Comparison of ENCODE assay signal across 1 cellular context in genomic region chr16:75264999-75265910, GRCh38.
TF ChIP-seq lines count a peak whose summit lies in the region.

No MANE protein-coding gene starts in this region.

TF ChIP-seq in K562, 482 proteins besides CTCF, POLR2A, EP300 and RAD21:
- TF ChIP-seq HBP1 (CRISPR knock-in tag; IDR thresholded peaks at IDR 0.05): no peak
- no peak for TF ChIP-seq ZNF175 (CRISPR knock-in tag; IDR thresholded peaks at IDR 0.05; ENCODE audit: low read depth)
- no peak for TF ChIP-seq EGR1 (conservative IDR thresholded peaks at IDR 0.05)
- no peak for TF ChIP-seq ZNF280A (IDR thresholded peaks at IDR 0.05; ENCODE audit: low read depth, partially characterized antibody)
- TF ChIP-seq ZNF143 (CRISPR knock-in tag; IDR thresholded peaks at IDR 0.05): no peak
- TF ChIP-seq ZBTB7A (IDR thresholded peaks at IDR 0.05; ENCODE audit: borderline replicate concordance, control insufficient read depth, low read depth, low read length): peak; percentile 80; the same call in 1 of the 2 replicates
- TF ChIP-seq CHD1 (IDR thresholded peaks at IDR 0.05; ENCODE audit: low read length): peak; percentile 23
- peak; percentile 12 for TF ChIP-seq KDM5B (IDR thresholded peaks at IDR 0.05; ENCODE audit: insufficient replicate concordance, low read depth, low read length)
- no peak for TF ChIP-seq ZNF785 (CRISPR knock-in tag; IDR thresholded peaks at IDR 0.05)
- peak; percentile 80; the same call in 1 of the 2 replicates for TF ChIP-seq GATAD2B (IDR thresholded peaks at IDR 0.05; ENCODE audit: borderline replicate concordance)
- peak; percentile 44; the same call in 1 of the 2 replicates for TF ChIP-seq SMAD4 (CRISPR knock-in tag; conservative IDR thresholded peaks at IDR 0.05)
- TF ChIP-seq SIN3A (IDR thresholded peaks at IDR 0.05; ENCODE audit: borderline replicate concordance in 2 of 2, control insufficient read depth in 1 of 2, low read depth in 2 of 2, low read length in 2 of 2): peak in 1 of 2 experiments; percentile 44; a peak in 1 of 4 replicates
- no peak for TF ChIP-seq FOXM1 (IDR thresholded peaks at IDR 0.05; ENCODE audit: low read depth)
- TF ChIP-seq FOXM1 (CRISPR knock-in tag; IDR thresholded peaks at IDR 0.05; ENCODE audit: low read depth): 0 out of 2 replicates have a peak, but pooled peaks have one; percentile 62
- no peak for TF ChIP-seq MYBL2 (IDR thresholded peaks at IDR 0.05; ENCODE audit: low read depth)
- TF ChIP-seq MYBL2 (CRISPR knock-in tag; IDR thresholded peaks at IDR 0.05; ENCODE audit: borderline replicate concordance): no peak
- no peak for TF ChIP-seq RFX5 (IDR thresholded peaks at IDR 0.05; ENCODE audit: low read depth, low read length)
- no peak for TF ChIP-seq MBD2 (IDR thresholded peaks at IDR 0.05; ENCODE audit: borderline replicate concordance, low read depth)
- no peak for TF ChIP-seq AFF1 (IDR thresholded peaks at IDR 0.05; ENCODE audit: low read depth in 1 of 2, partially characterized antibody in 2 of 2)
- TF ChIP-seq E2F3 (CRISPR knock-in tag; IDR thresholded peaks at IDR 0.05): no peak
- no peak for TF ChIP-seq CBX1 (IDR thresholded peaks at IDR 0.05; ENCODE audit: low read depth)
- TF ChIP-seq ETS1 (conservative IDR thresholded peaks at IDR 0.05; ENCODE audit: control insufficient read depth, low read depth, low read length): peak; percentile 63; the same call in 1 of the 2 replicates
- no peak for TF ChIP-seq HNRNPUL1 (IDR thresholded peaks at IDR 0.05; ENCODE audit: low read length)
- TF ChIP-seq MXD1 (CRISPR knock-in tag; IDR thresholded peaks at IDR 0.05; ENCODE audit: borderline replicate concordance, poor library complexity, severe bottlenecking): no peak
- no peak for TF ChIP-seq NFRKB (IDR thresholded peaks at IDR 0.05; ENCODE audit: low read depth)
TF ChIP-seq in K562: peak in this region for 8.
